In the genomic region with DNA sequence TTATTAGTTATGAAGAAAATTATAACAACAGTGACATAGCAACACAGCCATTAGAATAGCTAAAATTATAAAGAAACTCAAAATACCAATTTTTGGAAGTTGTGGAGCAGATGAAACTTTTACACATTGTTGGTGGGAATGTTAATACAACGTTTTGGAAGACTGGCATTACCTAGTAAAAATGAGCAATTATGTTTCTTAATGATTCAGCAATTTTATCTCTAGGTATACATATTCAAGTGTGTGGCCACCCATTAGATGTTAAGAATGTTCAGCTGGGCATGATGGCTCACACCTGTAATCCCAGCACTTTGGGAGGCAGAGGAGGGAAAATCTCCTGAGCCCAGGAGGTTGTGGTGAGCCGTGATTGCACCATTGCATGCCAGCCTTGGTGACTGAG, we compare ENCODE assay signal across 19 cellular contexts.
A peak's percentile ranks its signal among the peaks of the same experiment; 100 is the strongest.
DNase-seq lines count a peak whose midpoint lies in the region; ATAC-seq, FAIRE-seq and TF ChIP-seq lines count a peak whose summit lies in the region.
"Had no signal": no experiment of that assay in that cellular context is flagged by ENCODE, and none has a peak within 500 bp of the region (broad histone marks: within the 10 kb centered on the region; RNA-seq: fewer than 3 reads in every experiment).

No MANE protein-coding gene starts in this region.

- in situ Hi-C loops in IMR-90 (cut with MboI; ENCODE audit: low sequenced_read_pairs): no loop called here

- TF ChIP-seq EP300 in A549 (IDR thresholded peaks at IDR 0.05): no peak
- TF ChIP-seq EP300 in esophagus muscularis mucosa (IDR thresholded peaks at IDR 0.05): no peak

- POLR2A ChIA-PET in A549 (lab: Yijun Ruan, JAX): no interaction called here
- POLR2A ChIA-PET in IMR-90 (lab: Charles Lee; ENCODE audit: unreplicated experiment): no interaction called here

- H3K4me3 ChIP-seq in A549 (no peak overlapping the region), IMR-90 (ENCODE audit: insufficient read depth, low read depth, low read length) (no peak overlapping the region), esophagus muscularis mucosa (no peak overlapping the region), heart right ventricle (no peak overlapping the region)
- H3K4me3 ChIP-seq: BLaER1 treated with 17β-estradiol and CSF1 and Interleukin-3, amounts not matched to agents 10 nM and 100 nM had no signal

- ATAC-seq in A549: no peak
- no peak for ATAC-seq in IMR-90 (ENCODE audit: low read depth)
- ATAC-seq in heart right ventricle: no peak
- ATAC-seq: CD8-positive, alpha-beta T cell had no signal

- H3K4me2 ChIP-seq in A549 (no peak overlapping the region), IMR-90 (ENCODE audit: low read depth, low read length) (no peak overlapping the region)
- H3K4me2 ChIP-seq: BLaER1 treated with 17β-estradiol and CSF1 and Interleukin-3, amounts not matched to agents 10 nM and 100 nM had no signal

- no peaks in the 10 kb centered on the region for H3K36me3 ChIP-seq in IMR-90 (ENCODE audit: control insufficient read depth, insufficient read depth, low read length)
- no peaks in the 10 kb centered on the region for H3K36me3 ChIP-seq in esophagus muscularis mucosa
- no peaks in the 10 kb centered on the region for H3K36me3 ChIP-seq in heart right ventricle
- H3K36me3 ChIP-seq: BLaER1 treated with 17β-estradiol and CSF1 and Interleukin-3, amounts not matched to agents 10 nM and 100 nM had no signal

- H3K27ac ChIP-seq in A549: no peak overlapping the region
- no peak overlapping the region for H3K27ac ChIP-seq in IMR-90 (ENCODE audit: insufficient read depth, low read length)
- H3K27ac ChIP-seq in esophagus muscularis mucosa (replicated peaks in 1 of 4): no peak overlapping the region
- H3K27ac ChIP-seq in heart right ventricle: no peak overlapping the region
- H3K27ac ChIP-seq: BLaER1 treated with 17β-estradiol and CSF1 and Interleukin-3, amounts not matched to agents 10 nM and 100 nM; C4-2B had no signal

- dilution Hi-C loops in IMR-90 (cut with HindIII; ENCODE audit: low sequenced_read_pairs, unreplicated experiment): no loop called here

- no peak overlapping the region for H3K23ac ChIP-seq in IMR-90 (ENCODE audit: low read depth, low read length)

- no peak overlapping the region for H2BK15ac ChIP-seq in IMR-90 (ENCODE audit: low read depth, low read length)

- no peak for TF ChIP-seq POLR2A in A549 (IDR thresholded peaks at IDR 0.05; ENCODE audit: low read length)
- no peak for TF ChIP-seq POLR2A in IMR-90 (IDR thresholded peaks at IDR 0.05; ENCODE audit: low read depth, low read length)
- TF ChIP-seq POLR2A in esophagus muscularis mucosa (IDR thresholded peaks at IDR 0.05; ENCODE audit: low read depth): no peak

- DNase-seq in A549 (ENCODE audit: low read depth in 1 of 2, low spot score in 1 of 2) (no peak), IMR-90 (no peak), esophagus muscularis mucosa (ENCODE audit: extremely low spot score) (peak; percentile 37), frontal cortex (ENCODE audit: low spot score in 2 of 2) (no peak), heart right ventricle (no peak)
- DNase-seq: 8988T; AML-193; Caco-2; Calu3; CD4-positive, alpha-beta T cell; CD8-positive, alpha-beta T cell; DMS79 treated with DMSO at 0.1 percent for 48 hours; GF-D8 had no signal

- intact Hi-C loops in IMR-90 (cut with micrococcal nuclease) (no loop called here), esophagus muscularis mucosa (cut with DNase I) (no loop called here), heart right ventricle (cut with DNase I) (no loop called here)

- 22% methylated on average over 2 of the region's 2 CpGs for WGBS in A549 (ENCODE audit: missing lambda C conversion rate)
- WGBS in IMR-90 (ENCODE audit: extremely low coverage in 2 of 2, insufficient read length in 1 of 2), 2 experiments: no CpG with 5 or more reads among the region's 2 CpGs
- 76% methylated on average over 2 of the region's 2 CpGs for WGBS in esophagus muscularis mucosa
- 68 to 69% methylated on average over 2 of the region's 2 CpGs for WGBS in heart right ventricle, 2 donors

- H4K91ac ChIP-seq in IMR-90 (ENCODE audit: insufficient read depth, low read depth, low read length): no peak overlapping the region

- no peak overlapping the region for H3K14ac ChIP-seq in IMR-90 (replicated peaks; ENCODE audit: low read depth, low read length)

- H2AK9ac ChIP-seq in IMR-90 (replicated peaks; ENCODE audit: low read depth, low read length, poor library complexity): no peak overlapping the region

- no peak overlapping the region for H3K56ac ChIP-seq in IMR-90 (ENCODE audit: extremely low read depth, insufficient read depth, low read length)

- no TSS peak for BruUV-seq in IMR-90 (replicated peaks; lab: Mats Ljungman, UMichigan)

- H4K8ac ChIP-seq in IMR-90 (ENCODE audit: low read depth in 2 of 2, low read length in 2 of 2): no peak overlapping the region

- CTCF ChIA-PET in A549 (lab: Yijun Ruan, JAX) (no interaction called here), IMR-90 (lab: Yijun Ruan, JAX) (no interaction called here)

- no peaks in the 10 kb centered on the region for H3K4me1 ChIP-seq in A549
- no peaks in the 10 kb centered on the region for H3K4me1 ChIP-seq in IMR-90 (ENCODE audit: control insufficient read depth, insufficient read depth, low read length)
- H3K4me1 ChIP-seq in esophagus muscularis mucosa: no peaks in the 10 kb centered on the region
- peaks cover 0 to 9% (median 0%) of the 10 kb centered on the region in 9 donors for H3K4me1 ChIP-seq in heart right ventricle
- H3K4me1 ChIP-seq: Caco-2 had no signal

- H2AK5ac ChIP-seq in IMR-90 (ENCODE audit: low read depth, low read length): no peak overlapping the region

- H3K4ac ChIP-seq in IMR-90 (ENCODE audit: low read depth, low read length): no peak overlapping the region

- H4K20me1 ChIP-seq in IMR-90 (ENCODE audit: insufficient read depth, low read length): no peaks in the 10 kb centered on the region
- H4K20me1 ChIP-seq: BLaER1 treated with 17β-estradiol and CSF1 and Interleukin-3, amounts not matched to agents 10 nM and 100 nM had no signal

- H3K18ac ChIP-seq in IMR-90 (ENCODE audit: low read depth, low read length): no peak overlapping the region

- no peaks in the 10 kb centered on the region; the same call in 2 of the 3 replicates for H3K9me3 ChIP-seq in A549
- H3K9me3 ChIP-seq in IMR-90 (ENCODE audit: control insufficient read depth, insufficient read depth, low read length): no peaks in the 10 kb centered on the region
- H3K9me3 ChIP-seq in esophagus muscularis mucosa: no peaks in the 10 kb centered on the region
- peaks cover 0 to 6% (median 0%) of the 10 kb centered on the region in 11 donors for H3K9me3 ChIP-seq in heart right ventricle

- TF ChIP-seq RAD21 in A549 (conservative IDR thresholded peaks at IDR 0.05 in 1 of 2, IDR thresholded peaks at IDR 0.05 in 1 of 2) (no peak), IMR-90 (IDR thresholded peaks at IDR 0.05; ENCODE audit: low read length) (no peak)

- H3K9ac ChIP-seq in IMR-90 (ENCODE audit: low read depth, low read length): no peak overlapping the region
- H3K9ac ChIP-seq: BLaER1 treated with 17β-estradiol and CSF1 and Interleukin-3, amounts not matched to agents 10 nM and 100 nM had no signal

- no peak overlapping the region for H4K5ac ChIP-seq in IMR-90 (ENCODE audit: low read depth, low read length)

- H3K27me3 ChIP-seq in IMR-90 (ENCODE audit: control insufficient read depth, insufficient read depth, low read length) (no peaks in the 10 kb centered on the region), esophagus muscularis mucosa (peaks cover 0 to 17% (median 0%) of the 10 kb centered on the region in 4 donors), heart right ventricle (peaks cover 0 to 6% (median 0%) of the 10 kb centered on the region in 7 donors)
- H3K27me3 ChIP-seq: BLaER1 treated with 17β-estradiol and CSF1 and Interleukin-3, amounts not matched to agents 10 nM and 100 nM had no signal

- no peak overlapping the region for H2BK20ac ChIP-seq in IMR-90 (ENCODE audit: low read depth, low read length)

- no peak for TF ChIP-seq CTCF in A549 (IDR thresholded peaks at IDR 0.05)
- TF ChIP-seq CTCF in IMR-90 (conservative IDR thresholded peaks at IDR 0.05; ENCODE audit: low read depth, low read length): no peak
- no peak for TF ChIP-seq CTCF in esophagus muscularis mucosa (IDR thresholded peaks at IDR 0.05)
- no peak for TF ChIP-seq CTCF in heart right ventricle (IDR thresholded peaks at IDR 0.05)

- H2BK5ac ChIP-seq in IMR-90 (ENCODE audit: low read depth, low read length, poor library complexity, severe bottlenecking): no peak overlapping the region

- FAIRE-seq in A549 (lab: Jason Lieb, UNC): no peak
- FAIRE-seq in frontal cortex (lab: Jason Lieb, UNC): no peak
- FAIRE-seq: A204.1, D721Med, G401.6, GM12891 had no signal

- H2AFZ ChIP-seq in IMR-90 (replicated peaks; ENCODE audit: low read length, poor library complexity): no peak overlapping the region

- no peaks in the 10 kb centered on the region for H3K79me1 ChIP-seq in IMR-90 (ENCODE audit: low read depth in 1 of 2, low read length in 2 of 2)

- H3K9me1 ChIP-seq in IMR-90 (ENCODE audit: insufficient read depth, low read length): no peaks in the 10 kb centered on the region

- no peak overlapping the region for H2BK120ac ChIP-seq in IMR-90 (ENCODE audit: low read depth, low read length)

TF ChIP-seq in A549, 52 proteins besides CTCF, POLR2A, EP300 and RAD21:
- peak; percentile 70 for TF ChIP-seq MAFK (IDR thresholded peaks at IDR 0.05; ENCODE audit: partially characterized antibody)
- no peak for TF ChIP-seq HEYL (CRISPR knock-in tag; IDR thresholded peaks at IDR 0.05)

TF ChIP-seq in IMR-90, 13 proteins besides CTCF, POLR2A, EP300 and RAD21:
- TF ChIP-seq MAZ (IDR thresholded peaks at IDR 0.05; ENCODE audit: borderline replicate concordance, low read depth, low read length) (no peak), MAFK (IDR thresholded peaks at IDR 0.05; ENCODE audit: low read depth, low read length) (peak; percentile 27; the same call in 1 of the 2 replicates)
